7 cellular contexts compared by ENCODE assay signal in the genomic region with DNA sequence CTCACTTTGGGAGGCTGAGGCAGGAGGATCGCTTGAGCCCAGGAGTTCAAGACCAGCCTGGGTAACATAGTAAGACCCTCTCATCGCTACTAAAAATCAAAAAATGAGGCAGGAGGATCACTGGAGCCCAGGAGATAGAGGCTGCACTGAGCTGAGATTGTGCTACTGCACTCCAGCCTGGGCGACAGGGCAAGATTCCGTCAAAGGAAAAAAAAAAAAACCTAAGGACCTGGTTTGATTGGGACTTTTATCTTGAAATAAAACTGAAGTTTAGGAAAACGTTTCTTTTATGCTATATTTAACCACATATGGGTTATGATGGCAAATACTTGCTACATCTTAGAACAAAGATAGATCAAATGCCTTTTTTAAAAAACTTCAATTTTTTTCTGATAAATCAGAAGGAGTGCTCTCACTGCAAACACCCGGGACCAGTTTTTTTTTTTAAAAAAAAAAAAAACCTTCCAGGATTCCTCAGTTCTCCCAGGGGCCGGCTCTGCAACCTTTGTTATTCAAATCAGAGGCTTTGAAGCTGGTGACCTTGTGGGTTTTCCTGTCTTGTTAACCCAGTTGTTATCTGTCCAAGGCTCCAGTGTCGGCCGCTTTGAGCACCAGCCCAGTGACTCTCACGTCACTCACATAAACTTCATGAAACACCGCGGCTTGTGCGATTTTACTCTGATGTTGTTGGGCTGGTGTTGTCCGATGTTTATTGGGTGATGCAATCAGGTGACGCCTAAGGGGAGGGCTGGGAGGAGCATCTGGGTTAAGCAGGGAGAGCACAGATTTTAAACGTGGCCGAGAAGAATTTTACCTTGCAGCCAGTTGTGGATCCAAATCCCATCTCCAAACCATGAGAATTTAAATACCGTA. TPM values are rescaled to one million over a fixed set of nuclear protein-coding genes. Genes with fewer than 3 reads are reported as not detected.
DNase-seq lines count a peak whose midpoint lies in the region; ATAC-seq and TF ChIP-seq lines count a peak whose summit lies in the region.

No MANE protein-coding gene starts in this region.

- no peak for TF ChIP-seq CTCF in progenitor cell of endocrine pancreas (IDR thresholded peaks at IDR 0.05; ENCODE audit: unreplicated experiment)

- H3K36me3 Mint-ChIP-seq in activated T-cell treated with anti-CD3 and anti-CD28 coated beads, Interleukin-2, amount 50 U/mL, for 24 hours (ENCODE audit: low read depth), result no peaks in the 10 kb centered on the region
- no peaks in the 10 kb centered on the region for H3K36me3 Mint-ChIP-seq in progenitor cell of endocrine pancreas (ENCODE audit: insufficient read depth)

- H3K27ac Mint-ChIP-seq in activated T-cell treated with anti-CD3 and anti-CD28 coated beads, Interleukin-2, amount 50 U/mL, for 24 hours, result peak overlapping the region; percentile 73
- H3K27ac Mint-ChIP-seq in progenitor cell of endocrine pancreas, result peak overlapping the region; percentile 85

- H3K4me1 Mint-ChIP-seq in activated T-cell treated with anti-CD3 and anti-CD28 coated beads, Interleukin-2, amount 50 U/mL, for 24 hours (ENCODE audit: low read depth), result peaks cover 4% of the 10 kb centered on the region
- peaks cover 5% of the 10 kb centered on the region for H3K4me1 Mint-ChIP-seq in progenitor cell of endocrine pancreas (ENCODE audit: low read depth)

- ATAC-seq in Right ventricle myocardium superior (ENCODE audit: poor library complexity), result peak; percentile 79
- ATAC-seq in GM21619 (IDR thresholded peaks at IDR 0.05; ENCODE audit: unreplicated experiment), result no peak
- ATAC-seq in GM21529 (IDR thresholded peaks at IDR 0.05; ENCODE audit: unreplicated experiment), result no peak

- no peak overlapping the region for H3K4me3 Mint-ChIP-seq in activated T-cell treated with anti-CD3 and anti-CD28 coated beads, Interleukin-2, amount 50 U/mL, for 24 hours
- peak overlapping the region; percentile 45 for H3K4me3 Mint-ChIP-seq in progenitor cell of endocrine pancreas (ENCODE audit: low read depth)

- DNase-seq in H4 (ENCODE audit: low spot score) (peak; percentile 96), NCI-H2196 treated with DMSO at 0.1 percent for 48 hours (lab: John Stamatoyannopoulos, UW; ENCODE audit: unreplicated experiment) (peak; percentile 52), Right ventricle myocardium superior (no peak), progenitor cell of endocrine pancreas (ENCODE audit: low spot score, unreplicated experiment) (no peak)
- peak; percentile 37 for DNase-seq in activated T-cell treated with anti-CD3 and anti-CD28 coated beads, Interleukin-2, amount 50 U/mL, for 24 hours

- H3K9me3 Mint-ChIP-seq in activated T-cell treated with anti-CD3 and anti-CD28 coated beads, Interleukin-2, amount 50 U/mL, for 24 hours, result no peaks in the 10 kb centered on the region
- H3K9me3 Mint-ChIP-seq in progenitor cell of endocrine pancreas (ENCODE audit: low read depth), result no peaks in the 10 kb centered on the region

- intact Hi-C loops in Right ventricle myocardium superior (cut with DNase I), result no loop called here

- H3K27me3 Mint-ChIP-seq in activated T-cell treated with anti-CD3 and anti-CD28 coated beads, Interleukin-2, amount 50 U/mL, for 24 hours, result no peaks in the 10 kb centered on the region
- H3K27me3 Mint-ChIP-seq in progenitor cell of endocrine pancreas, result peaks cover 6% of the 10 kb centered on the region

RNA-seq across cellular contexts. Expression of a gene that starts 10.5 kb away (rescaled TPM):
- not detected in 2 replicates for total RNA-seq in H4 (2014; rRNA removed; shearing (Covaris generic))
- not detected for total RNA-seq in Right ventricle myocardium superior
- not detected in 2 replicates for total RNA-seq in progenitor cell of endocrine pancreas

RNA-seq across cellular contexts. Expression of a gene that starts 24.7 kb away (rescaled TPM):
- not detected in 2 replicates for total RNA-seq in H4 (2014; rRNA removed; shearing (Covaris generic))
- not detected for total RNA-seq in Right ventricle myocardium superior
- total RNA-seq in progenitor cell of endocrine pancreas, result not detected in 2 replicates

Comparison
In these comparisons a context has a peak if more than half of its experiments do, and no peak if none do; other contexts are left out.
1. DNase-seq: peak in H4 (single experiment), NCI-H2196 treated with DMSO at 0.1 percent for 48 hours (single experiment) and activated T-cell treated with anti-CD3 and anti-CD28 coated beads, Interleukin-2, amount 50 U/mL, for 24 hours (single experiment); none in Right ventricle myocardium superior (single experiment) and progenitor cell of endocrine pancreas (single experiment).